In genomic region chr3:10192953-10193691, GRCh38 we compare ENCODE assay signal across 8 cellular contexts. TPM values are rescaled to one million over a fixed set of nuclear protein-coding genes. Genes with fewer than 3 reads are reported as not detected.
DNase-seq lines count a peak whose midpoint lies in the region; ATAC-seq, FAIRE-seq and TF ChIP-seq lines count a peak whose summit lies in the region.

No MANE protein-coding gene starts in this region.

- H3K9me3 ChIP-seq in Caco-2: no peaks in the 10 kb centered on the region

- H3K36me3 ChIP-seq in Caco-2 (ENCODE audit: control insufficient read depth, insufficient read depth, low read length): peaks cover 1% of the 10 kb centered on the region; the same call in 1 of the 2 replicates

- intact Hi-C loops in Caco-2 (cut with micrococcal nuclease; ENCODE audit: unreplicated experiment): loop anchor here (1.0 kb wide), 1 partner anchor 11 kb away; no protein-coding TSS in a partner anchor

- H3K4me3 ChIP-seq in Caco-2 (ENCODE audit: low read depth, low read length): no peak overlapping the region
- H3K4me3 ChIP-seq in astrocyte of the spinal cord (ENCODE audit: low read depth, low read length): no peak overlapping the region

- H3K4me3 Mint-ChIP-seq in Caco-2 (ENCODE audit: unreplicated experiment) (no peak overlapping the region), T-cell (peak overlapping the region; percentile 43 to 75 (median 47))

- no peak for TF ChIP-seq POLR2A in H54 (IDR thresholded peaks at IDR 0.05; ENCODE audit: low read depth, low read length)

- H3K27ac Mint-ChIP-seq in Caco-2 (ENCODE audit: unreplicated experiment): peak overlapping the region; percentile 85
- peak overlapping the region; percentile 99 for H3K27ac Mint-ChIP-seq in T-cell

- BruUV-seq in Caco-2 (replicated peaks; lab: Mats Ljungman, UMichigan): no TSS peak

- H3K9me3 Mint-ChIP-seq in Caco-2 (ENCODE audit: unreplicated experiment): no peaks in the 10 kb centered on the region
- H3K9me3 Mint-ChIP-seq in T-cell: no peaks in the 10 kb centered on the region

- H3K36me3 Mint-ChIP-seq in Caco-2 (ENCODE audit: insufficient read depth, unreplicated experiment): peaks cover 6% of the 10 kb centered on the region
- H3K36me3 Mint-ChIP-seq in T-cell: no peaks in the 10 kb centered on the region

- H3K4me1 Mint-ChIP-seq in Caco-2 (ENCODE audit: low read depth, unreplicated experiment): peaks cover 28% of the 10 kb centered on the region
- peaks cover 81 to 86% (median 82%) of the 10 kb centered on the region in 3 donors for H3K4me1 Mint-ChIP-seq in T-cell

- DNase-seq in Caco-2 (no peak), H54 (ENCODE audit: insufficient read length, low spot score) (peak; percentile 70), T-cell (peak; percentile 25 to 72 (median 51)), astrocyte of the spinal cord (ENCODE audit: low read depth, low spot score) (peak; percentile 88)
- peak; percentile 37 to 63 (median 43) for DNase-seq in stimulated activated CD4-positive, alpha-beta T cell treated with anti-CD3 and anti-CD28 coated beads, TNF-alpha, amount 100 ng/mL, for 24 hours (ENCODE audit: low read depth in 3 of 3)

- in situ Hi-C loops in astrocyte of the spinal cord (cut with HindIII; ENCODE audit: low sequenced_read_pairs): no loop called here

- CTCF ChIA-PET in Caco-2 (lab: Charles Lee): interaction anchor here (1.9 to 2.3 kb wide), 2 partner anchors 11 kb away, joined by 6 to 12 read pairs; no protein-coding TSS in a partner anchor
- CTCF ChIA-PET in T-cell (lab: Charles Lee): interaction anchor here (0.6 to 1.7 kb wide), 2 partner anchors 21 to 71 kb away, joined by 3 read pairs; no protein-coding TSS in a partner anchor

- ATAC-seq in T-cell (replicated peaks in 1 of 4) (peak; percentile 15 to 59 (median 52)), GM19455 (IDR thresholded peaks at IDR 0.05; ENCODE audit: unreplicated experiment) (no peak), HG03442 (IDR thresholded peaks at IDR 0.05; ENCODE audit: unreplicated experiment) (no peak)

- H3K27me3 ChIP-seq in Caco-2 (replicated peaks; ENCODE audit: control insufficient read depth, insufficient read depth, low read length) (no peaks in the 10 kb centered on the region), layer of hippocampus (ENCODE audit: control insufficient read depth, insufficient read depth, low read length) (no peaks in the 10 kb centered on the region)

- peak in 1 of 2 experiments; percentile 11 for TF ChIP-seq CTCF in Caco-2 (IDR thresholded peaks at IDR 0.05; ENCODE audit: insufficient read depth in 1 of 2, low read depth in 1 of 2, low read length in 1 of 2, severe bottlenecking in 1 of 2, unreplicated experiment in 1 of 2)
- peak; percentile 79 for TF ChIP-seq CTCF in astrocyte of the spinal cord (IDR thresholded peaks at IDR 0.05; ENCODE audit: low read depth, low read length)

- peak; percentile 15 for FAIRE-seq in H54 (lab: Jason Lieb, UNC)

- peaks cover 45% of the 10 kb centered on the region for H3K4me1 ChIP-seq in Caco-2

- peak overlapping the region; percentile 91 for H3K27ac ChIP-seq in layer of hippocampus (ENCODE audit: low read depth, low read length)

- H3K27me3 Mint-ChIP-seq in Caco-2 (ENCODE audit: insufficient read depth, unreplicated experiment) (no peaks in the 10 kb centered on the region), T-cell (no peaks in the 10 kb centered on the region)

- POLR2A ChIA-PET in Caco-2 (lab: Charles Lee) (interaction anchor here (1.1 to 2.1 kb wide), 2 partner anchors 11 kb away, joined by 3 to 12 read pairs; no protein-coding TSS in a partner anchor), T-cell (lab: Charles Lee) (no interaction called here)

RNA-seq across cellular contexts. Expression of gene IRAK2, which starts 28.4 kb away (rescaled TPM):
- 3.8 and 4.2 TPM in 2 replicates for total RNA-seq in Caco-2 (2022)
- 1 to 10 TPM; 2.9 to 5.0 (median 3.7) TPM for total RNA-seq in T-cell

RNA-seq across cellular contexts. Expression of gene VHL, which starts 51.5 kb away (rescaled TPM):
- total RNA-seq in Caco-2 (2022) (80.7 and 84.1 TPM in 2 replicates), T-cell (10 to 100 TPM; 57.2 to 75.0 (median 59.8) TPM)

RNA-seq across cellular contexts. Expression of gene TATDN2, which starts 55.1 kb away (rescaled TPM):
- total RNA-seq in Caco-2 (2022) (29.3 and 32.1 TPM in 2 replicates), T-cell (10 to 100 TPM; 58.9 to 82.3 (median 79.9) TPM)

Comparison
In these comparisons a context has a peak if more than half of its experiments do, and no peak if none do; other contexts are left out.
1. DNase-seq: peak in H54 (single experiment), T-cell (34 of 34), astrocyte of the spinal cord (single experiment) and stimulated activated CD4-positive, alpha-beta T cell treated with anti-CD3 and anti-CD28 coated beads, TNF-alpha, amount 100 ng/mL, for 24 hours (3 of 3); none in Caco-2 (0 of 2).
2. ATAC-seq: peak in T-cell (4 of 4); none in GM19455 (single experiment) and HG03442 (single experiment).